Comparison of ENCODE assay signal across 23 cellular contexts in genomic region chr17:6449307-6449706, GRCh38. TPM values are rescaled to one million over a fixed set of nuclear protein-coding genes. Genes with fewer than 3 reads are reported as not detected.
DNase-seq lines count a peak whose midpoint lies in the region; ATAC-seq, FAIRE-seq and TF ChIP-seq lines count a peak whose summit lies in the region.
"Had no signal": no experiment of that assay in that cellular context is flagged by ENCODE, and none has a peak within 500 bp of the region (broad histone marks: within the 10 kb centered on the region; RNA-seq: fewer than 3 reads in every experiment).

No MANE protein-coding gene starts in this region.

- H3K4me3 ChIP-seq in HepG2 (replicated peaks in 1 of 3; ENCODE audit: insufficient read depth in 1 of 3, low read depth in 2 of 3, low read length in 3 of 3), result no peak overlapping the region
- H3K4me3 ChIP-seq in right lobe of liver, result no peak overlapping the region
- no peak overlapping the region for H3K4me3 ChIP-seq in K562
- H3K4me3 ChIP-seq: A549, GM12878 had no signal

- no peaks in the 10 kb centered on the region for H3K27me3 ChIP-seq in HepG2 (ENCODE audit: control insufficient read depth in 1 of 2, insufficient read depth in 2 of 2, low read length in 2 of 2)
- H3K27me3 ChIP-seq in right lobe of liver, result no peaks in the 10 kb centered on the region
- no peaks in the 10 kb centered on the region for H3K27me3 ChIP-seq in K562 (ENCODE audit: control insufficient read depth in 2 of 2, insufficient read depth in 2 of 2, low read length in 2 of 2)

- BruUV-seq in HepG2 (replicated peaks; lab: Mats Ljungman, UMichigan) (no TSS peak), K562 (replicated peaks; lab: Mats Ljungman, UMichigan) (no TSS peak)

- TF ChIP-seq CTCF in HepG2 (CRISPR knock-in tag; IDR thresholded peaks at IDR 0.05) (no peak), right lobe of liver (IDR thresholded peaks at IDR 0.05) (no peak), K562 (IDR thresholded peaks at IDR 0.05 in 2 of 3, conservative IDR thresholded peaks at IDR 0.05 in 1 of 3; ENCODE audit: insufficient read depth in 2 of 3, low read depth in 1 of 3, low read length in 3 of 3) (no peak), glutamatergic neuron (IDR thresholded peaks at IDR 0.05; ENCODE audit: partially characterized antibody, unreplicated experiment) (no peak)

- no peak for FAIRE-seq in HepG2 (lab: Jason Lieb, UNC)
- no peak for FAIRE-seq in K562 (lab: Jason Lieb, UNC)
- FAIRE-seq: A549, GM12878, HTR-8/SVneo had no signal

- peak overlapping the region; percentile 33 for H3K27ac Mint-ChIP-seq in glutamatergic neuron (ENCODE audit: unreplicated experiment)
- H3K27ac Mint-ChIP-seq: CD8-positive, alpha-beta T cell had no signal

- peaks cover 5% of the 10 kb centered on the region for H3K9me3 Mint-ChIP-seq in glutamatergic neuron (ENCODE audit: unreplicated experiment)
- H3K9me3 Mint-ChIP-seq: CD8-positive, alpha-beta T cell had no signal

- TF ChIP-seq EP300 in HepG2 (IDR thresholded peaks at IDR 0.05; ENCODE audit: low read depth in 2 of 2, low read length in 2 of 2), result no peak
- TF ChIP-seq EP300 in HepG2 (CRISPR knock-in tag; IDR thresholded peaks at IDR 0.05; ENCODE audit: borderline replicate concordance), result no peak
- no peak for TF ChIP-seq EP300 in K562 (IDR thresholded peaks at IDR 0.05; ENCODE audit: low read length)

- H3K27ac ChIP-seq in HepG2 (ENCODE audit: extremely low read length, insufficient read depth, low read length) (no peak overlapping the region), right lobe of liver (no peak overlapping the region), K562 (ENCODE audit: extremely low read depth, low read depth, low read length) (no peak overlapping the region)
- H3K27ac ChIP-seq: 22Rv1, A549 had no signal

- POLR2A ChIA-PET in HepG2 (lab: Yijun Ruan, JAX), result no interaction called here
- POLR2A ChIA-PET in K562 (lab: Yijun Ruan, JAX), result interaction anchor here (0.9 kb wide), 1 partner anchor 21 kb away, joined by 3 read pairs; no protein-coding TSS in a partner anchor

- no peak overlapping the region for H2AFZ ChIP-seq in HepG2 (ENCODE audit: low read length)
- no peak overlapping the region for H2AFZ ChIP-seq in K562 (ENCODE audit: low read depth, low read length)

- no peak overlapping the region for H3K4me3 Mint-ChIP-seq in glutamatergic neuron (ENCODE audit: unreplicated experiment)
- H3K4me3 Mint-ChIP-seq: CD8-positive, alpha-beta T cell had no signal

- no peaks in the 10 kb centered on the region for H3K36me3 Mint-ChIP-seq in glutamatergic neuron (ENCODE audit: unreplicated experiment)
- H3K36me3 Mint-ChIP-seq: CD8-positive, alpha-beta T cell had no signal

- peaks cover 55% of the 10 kb centered on the region for H3K4me1 Mint-ChIP-seq in glutamatergic neuron (ENCODE audit: low read depth, unreplicated experiment)

- 100% methylated on average over 3 of the region's 6 CpGs for WGBS in HepG2 (ENCODE audit: low lambda C conversion rate)
- 80% methylated on average over 3 of the region's 6 CpGs for WGBS in right lobe of liver (ENCODE audit: insufficient coverage, low coverage, low lambda C conversion rate, missing lambda C conversion rate)
- WGBS in K562 (ENCODE audit: insufficient coverage, low coverage, missing lambda C conversion rate), result 90% methylated on average over 5 of the region's 6 CpGs

- CTCF ChIA-PET in HepG2 (lab: Yijun Ruan, JAX; ENCODE audit: low intra/inter-chr PET ratio, low total read pairs), result no interaction called here
- CTCF ChIA-PET in K562 (lab: Yijun Ruan, JAX; ENCODE audit: low intra/inter-chr PET ratio), result no interaction called here

- in situ Hi-C loops in HepG2 (cut with HindIII; ENCODE audit: extremely low pct_ligation_motif_present, low pct_unique_long_range_greater_than_20kb) (no loop called here), K562 (cut with MboI) (loop anchor here (25.0 kb wide), 1 partner anchor 1212 kb away; the partner anchor contains the start of gene SCIMP)

- H3K9me3 ChIP-seq in HepG2 (ENCODE audit: low read length), result no peaks in the 10 kb centered on the region
- no peaks in the 10 kb centered on the region for H3K9me3 ChIP-seq in right lobe of liver
- H3K9me3 ChIP-seq in K562 (replicated peaks; ENCODE audit: control insufficient read depth, insufficient read depth, low read depth, low read length), result no peaks in the 10 kb centered on the region
- H3K9me3 ChIP-seq: A549 had no signal

- H3K9ac ChIP-seq in HepG2 (ENCODE audit: insufficient read depth, low read depth, low read length), result no peak overlapping the region
- H3K9ac ChIP-seq in K562 (ENCODE audit: insufficient read depth in 1 of 2, low read depth in 2 of 2, low read length in 2 of 2), result no peak overlapping the region

- intact Hi-C loops in HepG2 (cut with micrococcal nuclease; ENCODE audit: unreplicated experiment) (no loop called here), right lobe of liver (cut with DNase I) (no loop called here), K562 (cut with micrococcal nuclease) (no loop called here)

- DNase-seq in HepG2 (ENCODE audit: low spot score) (no peak), right lobe of liver (no peak), K562 (ENCODE audit: extremely low read depth in 1 of 4, low spot score in 3 of 4) (no peak), glutamatergic neuron (no peak), nucleus accumbens (lab: John Stamatoyannopoulos, UW) (no peak), NCI-H2107 treated with DMSO at 0.1 percent for 48 hours (lab: John Stamatoyannopoulos, UW; ENCODE audit: unreplicated experiment) (no peak), OCI-M2 (lab: John Stamatoyannopoulos, UW; ENCODE audit: unreplicated experiment) (no peak)
- DNase-seq: AML-193; Calu3; CD8-positive, alpha-beta T cell; DMS53; DND-41; EL; GOT3; H7 had no signal

- H3K79me2 ChIP-seq in HepG2 (ENCODE audit: insufficient read depth, low read length) (no peaks in the 10 kb centered on the region), K562 (ENCODE audit: control insufficient read depth, insufficient read depth, low read length) (no peaks in the 10 kb centered on the region)

- TF ChIP-seq POLR2A in HepG2 (IDR thresholded peaks at IDR 0.05; ENCODE audit: insufficient read depth in 1 of 2, low read depth in 2 of 2, low read length in 2 of 2), result no peak
- no peak for TF ChIP-seq POLR2A in right lobe of liver (IDR thresholded peaks at IDR 0.05)
- no peak for TF ChIP-seq POLR2A in K562 (conservative IDR thresholded peaks at IDR 0.05)

- H3K9me1 ChIP-seq in K562 (ENCODE audit: control insufficient read depth, insufficient read depth, low read length), result no peaks in the 10 kb centered on the region

- peaks cover 2 to 10% of the 10 kb centered on the region in 2 experiments; a peak in 2 of 5 replicates for H3K36me3 ChIP-seq in HepG2 (replicated peaks in 1 of 2; ENCODE audit: control insufficient read depth in 1 of 2, insufficient read depth in 2 of 2, low read length in 2 of 2)
- H3K36me3 ChIP-seq in right lobe of liver, result no peaks in the 10 kb centered on the region
- no peaks in the 10 kb centered on the region for H3K36me3 ChIP-seq in K562 (ENCODE audit: control insufficient read depth, insufficient read depth, low read length)

- H3K27me3 Mint-ChIP-seq in glutamatergic neuron (ENCODE audit: unreplicated experiment), result peaks cover 6% of the 10 kb centered on the region

- H3K4me2 ChIP-seq in HepG2 (ENCODE audit: low read depth, low read length) (no peak overlapping the region), K562 (ENCODE audit: insufficient read depth, low read length) (no peak overlapping the region)
- H3K4me2 ChIP-seq: A549 had no signal

- TF ChIP-seq RAD21 in HepG2 (CRISPR knock-in tag; IDR thresholded peaks at IDR 0.05), result no peak
- no peak for TF ChIP-seq RAD21 in K562 (CRISPR knock-in tag; conservative IDR thresholded peaks at IDR 0.05 in 1 of 2, IDR thresholded peaks at IDR 0.05 in 1 of 2)

- H4K20me1 ChIP-seq in HepG2 (ENCODE audit: insufficient read depth, low read length) (no peaks in the 10 kb centered on the region), K562 (replicated peaks; ENCODE audit: control insufficient read depth, insufficient read depth, low read length) (no peaks in the 10 kb centered on the region)

- no peak for ATAC-seq in HepG2
- no peak for ATAC-seq in right lobe of liver
- no peak for ATAC-seq in K562
- no peak for ATAC-seq in GM21529 (IDR thresholded peaks at IDR 0.05; ENCODE audit: unreplicated experiment)
- ATAC-seq: A549; CD8-positive, alpha-beta T cell; GM12878; HCT116 had no signal

- H3K4me1 ChIP-seq in HepG2 (ENCODE audit: insufficient read depth, low read length), result peaks cover 23% of the 10 kb centered on the region
- H3K4me1 ChIP-seq in right lobe of liver, result no peaks in the 10 kb centered on the region
- H3K4me1 ChIP-seq in K562 (replicated peaks in 1 of 2; ENCODE audit: control insufficient read depth in 2 of 2, insufficient read depth in 2 of 2, low read length in 2 of 2), result peaks cover 5 to 16% of the 10 kb centered on the region in 2 experiments; a peak in 4 of 5 replicates

RNA-seq across cellular contexts. Expression of gene PIMREG, which starts 5.1 kb away (rescaled TPM):
- total RNA-seq in HepG2 (2016; rRNA removed; fragmentation: Illumina TruSeq; extraction: Trizol), result 30.3 and 33.8 TPM in 2 replicates
- 7.8 and 9.5 TPM in 2 replicates for total RNA-seq in HepG2 (2016; cell fraction: cytosol; rRNA removed; fragmentation: Illumina TruSeq; extraction: Trizol; ENCODE audit: low read depth)
- 29.3 and 34.9 TPM in 2 replicates for total RNA-seq in HepG2 (2016; cell fraction: insoluble cytoplasmic fraction; rRNA removed; fragmentation: Illumina TruSeq; extraction: Trizol)
- total RNA-seq in HepG2 (2016; cell fraction: membrane; rRNA removed; fragmentation: Illumina TruSeq; extraction: Trizol), result 14.8 and 15.2 TPM in 2 replicates
- total RNA-seq in HepG2 (2016; cell fraction: nucleus; rRNA removed; fragmentation: Illumina TruSeq; extraction: Trizol), result 14.4 and 16.9 TPM in 2 replicates
- polyA plus RNA-seq in HepG2 (2011; rRNA removed), result 10.9 and 15.6 TPM in 2 replicates
- polyA plus RNA-seq in HepG2 (2011; cell fraction: cytosol; rRNA removed), result 7.9 and 16.3 TPM in 2 replicates
- 10.1 and 14.2 TPM in 2 replicates for polyA plus RNA-seq in HepG2 (2011; cell fraction: nucleus; rRNA removed)
- polyA plus RNA-seq in HepG2 (2012), result 3.0 and 7.2 TPM in 2 replicates
- 8.3 and 8.8 TPM in 2 replicates for polyA plus RNA-seq in HepG2 (2016; cell fraction: cytosol; fragmentation: Illumina TruSeq; extraction: Trizol; ENCODE audit: low read depth)
- 36.2 and 37.7 TPM in 2 replicates for polyA plus RNA-seq in HepG2 (2016; cell fraction: insoluble cytoplasmic fraction; fragmentation: Illumina TruSeq; extraction: Trizol; ENCODE audit: low read depth)
- polyA plus RNA-seq in HepG2 (2016; cell fraction: membrane; fragmentation: Illumina TruSeq; extraction: Trizol; ENCODE audit: low read depth), result 12.6 and 13.0 TPM in 2 replicates
- polyA plus RNA-seq in HepG2 (2016; cell fraction: nucleus; fragmentation: Illumina TruSeq; extraction: Trizol; ENCODE audit: insufficient read depth, low read depth), result 23.4 and 26.5 TPM in 2 replicates
- 10.1 and 24.0 TPM in 2 replicates for polyA minus RNA-seq in HepG2 (2011; rRNA and poly(A)+ RNA removed; ENCODE audit: low replicate concordance)
- 3.4 and 4.2 TPM in 2 replicates for polyA minus RNA-seq in HepG2 (2011; cell fraction: cytosol; rRNA and poly(A)+ RNA removed)
- polyA minus RNA-seq in HepG2 (2011; cell fraction: nucleus; rRNA and poly(A)+ RNA removed), result 2.9 and 4.1 TPM in 2 replicates
- under 1 TPM in 2 of 6 experiments, not detected in 4; 0.18 to 0.37 TPM for total RNA-seq in right lobe of liver
- 6.0 and 11.9 TPM in 2 replicates for total RNA-seq in K562 (2011; cell fraction: chromatin; rRNA removed; ENCODE audit: low replicate concordance)
- total RNA-seq in K562 (2011; cell fraction: nucleolus; rRNA removed), result 11.2 and 12.5 TPM in 2 replicates
- 8.7 and 11.7 TPM in 2 replicates for total RNA-seq in K562 (2011; cell fraction: nucleoplasm; rRNA removed)
- 11.5 and 12.9 TPM in 2 replicates for total RNA-seq in K562 (2014; rRNA removed)
- 5.1 and 5.3 TPM in 2 replicates for total RNA-seq in K562 (2014; rRNA removed; fragmentation: Illumina TruSeq; extraction: Trizol)
- total RNA-seq in K562 (2015; rRNA removed; fragmentation: Illumina TruSeq; extraction: Trizol), result 5.1 and 7.2 TPM in 2 replicates
- 13.4 and 16.0 TPM in 2 replicates for total RNA-seq in K562 (2021)
- polyA plus RNA-seq in K562 (2011; rRNA removed), result 5.9 and 10.2 TPM in 2 replicates
- polyA plus RNA-seq in K562 (2011; cell fraction: cytosol; rRNA removed), result 5.3 and 15.1 TPM in 2 replicates
- polyA plus RNA-seq in K562 (2011; cell fraction: nucleus; rRNA removed), result 10.6 and 22.8 TPM in 2 replicates
- 10.5 and 14.1 TPM in 2 replicates for polyA plus RNA-seq in K562 (2012)
- 9.4 and 13.5 TPM in 2 replicates for polyA plus RNA-seq in K562 (2014; fragmentation: Illumina TruSeq; extraction: Trizol)
- polyA plus RNA-seq in K562 (2014; fragmentation: Nextera tagmentation; extraction: Ambion mirVana), result 1 to 10 TPM; 1.1 to 2.1 TPM
- 15.4 and 16.7 TPM in 2 replicates for polyA plus RNA-seq in K562 (2014; rRNA removed)
- polyA minus RNA-seq in K562 (2011; rRNA and poly(A)+ RNA removed), result 1.1 and 3.5 TPM in 2 replicates
- polyA minus RNA-seq in K562 (2011; cell fraction: cytosol; rRNA and poly(A)+ RNA removed), result 2.5 and 2.6 TPM in 2 replicates
- 3.4 and 4.3 TPM in 2 replicates for polyA minus RNA-seq in K562 (2011; cell fraction: nucleus; rRNA and poly(A)+ RNA removed)
- total RNA-seq in glutamatergic neuron (ENCODE audit: unreplicated experiment), result 28.4 TPM
- total RNA-seq: CD8-positive, alpha-beta T cell had no signal

RNA-seq across cellular contexts. Expression of gene AIPL1, which starts 14.4 kb away (rescaled TPM):
- total RNA-seq in HepG2 (2016; rRNA removed; fragmentation: Illumina TruSeq; extraction: Trizol), result not detected in 2 replicates
- not detected in 2 replicates for total RNA-seq in HepG2 (2016; cell fraction: cytosol; rRNA removed; fragmentation: Illumina TruSeq; extraction: Trizol; ENCODE audit: low read depth)
- not detected in 2 replicates for total RNA-seq in HepG2 (2016; cell fraction: insoluble cytoplasmic fraction; rRNA removed; fragmentation: Illumina TruSeq; extraction: Trizol)
- not detected in 2 replicates for total RNA-seq in HepG2 (2016; cell fraction: membrane; rRNA removed; fragmentation: Illumina TruSeq; extraction: Trizol)
- not detected in 2 replicates for total RNA-seq in HepG2 (2016; cell fraction: nucleus; rRNA removed; fragmentation: Illumina TruSeq; extraction: Trizol)
- polyA plus RNA-seq in HepG2 (2011; rRNA removed), result not detected in 2 replicates
- polyA plus RNA-seq in HepG2 (2011; cell fraction: cytosol; rRNA removed), result not detected in 2 replicates
- polyA plus RNA-seq in HepG2 (2011; cell fraction: nucleus; rRNA removed), result not detected in 2 replicates
- polyA plus RNA-seq in HepG2 (2012), result not detected in 2 replicates
- not detected in 2 replicates for polyA plus RNA-seq in HepG2 (2016; cell fraction: cytosol; fragmentation: Illumina TruSeq; extraction: Trizol; ENCODE audit: low read depth)
- polyA plus RNA-seq in HepG2 (2016; cell fraction: insoluble cytoplasmic fraction; fragmentation: Illumina TruSeq; extraction: Trizol; ENCODE audit: low read depth), result not detected in 2 replicates
- polyA plus RNA-seq in HepG2 (2016; cell fraction: membrane; fragmentation: Illumina TruSeq; extraction: Trizol; ENCODE audit: low read depth), result not detected in 2 replicates
- polyA plus RNA-seq in HepG2 (2016; cell fraction: nucleus; fragmentation: Illumina TruSeq; extraction: Trizol; ENCODE audit: insufficient read depth, low read depth), result not detected in 2 replicates
- not detected in 2 replicates for polyA minus RNA-seq in HepG2 (2011; rRNA and poly(A)+ RNA removed; ENCODE audit: low replicate concordance)
- polyA minus RNA-seq in HepG2 (2011; cell fraction: cytosol; rRNA and poly(A)+ RNA removed), result not detected in 2 replicates
- not detected in 2 replicates for polyA minus RNA-seq in HepG2 (2011; cell fraction: nucleus; rRNA and poly(A)+ RNA removed)
- total RNA-seq in right lobe of liver, result not detected
- total RNA-seq in K562 (2011; cell fraction: chromatin; rRNA removed; ENCODE audit: low replicate concordance), result not detected in 2 replicates
- not detected in 2 replicates for total RNA-seq in K562 (2011; cell fraction: nucleolus; rRNA removed)
- total RNA-seq in K562 (2011; cell fraction: nucleoplasm; rRNA removed), result not detected in 2 replicates
- not detected in 2 replicates for total RNA-seq in K562 (2014; rRNA removed)
- not detected in 2 replicates for total RNA-seq in K562 (2014; rRNA removed; fragmentation: Illumina TruSeq; extraction: Trizol)
- total RNA-seq in K562 (2015; rRNA removed; fragmentation: Illumina TruSeq; extraction: Trizol), result not detected in 2 replicates
- not detected in 2 replicates for total RNA-seq in K562 (2021)
- not detected in 2 replicates for polyA plus RNA-seq in K562 (2011; rRNA removed)
- polyA plus RNA-seq in K562 (2011; cell fraction: cytosol; rRNA removed), result not detected in 2 replicates
- not detected in 2 replicates for polyA plus RNA-seq in K562 (2011; cell fraction: nucleus; rRNA removed)
- polyA plus RNA-seq in K562 (2012), result not detected in 2 replicates
- polyA plus RNA-seq in K562 (2014; fragmentation: Illumina TruSeq; extraction: Trizol), result not detected in 2 replicates
- polyA plus RNA-seq in K562 (2014; fragmentation: Nextera tagmentation; extraction: Ambion mirVana), result not detected
- not detected in 2 replicates for polyA plus RNA-seq in K562 (2014; rRNA removed)
- not detected in 2 replicates for polyA minus RNA-seq in K562 (2011; rRNA and poly(A)+ RNA removed)
- not detected in 2 replicates for polyA minus RNA-seq in K562 (2011; cell fraction: cytosol; rRNA and poly(A)+ RNA removed)
- polyA minus RNA-seq in K562 (2011; cell fraction: nucleus; rRNA and poly(A)+ RNA removed), result not detected in 2 replicates
- 0.76 TPM for total RNA-seq in glutamatergic neuron (ENCODE audit: unreplicated experiment)
- total RNA-seq: Calu3; CD8-positive, alpha-beta T cell; G401; GM12878 had no signal
- polyA plus RNA-seq: A549, BJ, GM12878 had no signal

Comparison
In these comparisons a context has a peak if more than half of its experiments do, and no peak if none do; other contexts are left out.
1. RNA of gene PIMREG, which starts 5.1 kb away (total RNA-seq): 7.8 to 34.9 TPM in HepG2, 28.4 TPM in glutamatergic neuron (single experiment) and 5.1 to 16.0 TPM in K562; 0.18 to 0.37 TPM in right lobe of liver; every median in the first group is over 4 times any median in the second.